8 cellular contexts compared by ENCODE assay signal in genomic region chr15:72197460-72198409, GRCh38. TPM values are rescaled to one million over a fixed set of nuclear protein-coding genes. Genes with fewer than 3 reads are reported as not detected.
DNase-seq lines count a peak whose midpoint lies in the region; ATAC-seq, FAIRE-seq and TF ChIP-seq lines count a peak whose summit lies in the region.

TSS of gene GRAMD2A (minus strand) at chr15:72197787.

- no peak within 1 kb of the TSS for H3K27ac ChIP-seq in colonic mucosa

- H3K9ac ChIP-seq in colonic mucosa (ENCODE audit: low read depth in 2 of 2, low read length in 2 of 2), result no peak within 1 kb of the TSS

- peak within 1 kb of the TSS; percentile 67 for H3K4me3 Mint-ChIP-seq in stimulated activated effector memory CD8-positive, alpha-beta T cell treated with anti-CD3 and anti-CD28 coated beads, Interleukin-12 subunit alpha, Interleukin-12 subunit beta, amount 100 ng/mL, for 72 hours

- WGBS in lower leg skin, 2 donors, result 5 to 25% methylated on average over 25 to 60 of the region's 85 CpGs

- H3K4me1 Mint-ChIP-seq in stimulated activated effector memory CD8-positive, alpha-beta T cell treated with anti-CD3 and anti-CD28 coated beads, Interleukin-12 subunit alpha, Interleukin-12 subunit beta, amount 100 ng/mL, for 72 hours, result peaks cover 28% of the 10 kb centered on the region

- H3K4me3 ChIP-seq in colonic mucosa (peak within 1 kb of the TSS; percentile 35), lower leg skin (ENCODE audit: low read depth, poor library complexity, severe bottlenecking) (peak within 1 kb of the TSS; percentile 29)

- intact Hi-C loops in colonic mucosa (cut with DNase I), result loop anchor here (5.0 kb wide), 2 partner anchors 75 to 90 kb away; partner anchors contain the start of gene PARP6
- intact Hi-C loops in lower leg skin (cut with DNase I; ENCODE audit: low total_unique reads), result no loop called here

- peak within 1 kb of the TSS; percentile 95 for H3K27ac Mint-ChIP-seq in stimulated activated effector memory CD8-positive, alpha-beta T cell treated with anti-CD3 and anti-CD28 coated beads, Interleukin-12 subunit alpha, Interleukin-12 subunit beta, amount 100 ng/mL, for 72 hours

- DNase-seq in ACHN (peak; percentile 61), GM19239 (ENCODE audit: insufficient read length, low spot score) (peak; percentile 75), RPMI7951 (ENCODE audit: low read depth) (peak; percentile 57), colonic mucosa (peak; percentile 47), lower leg skin (ENCODE audit: low spot score in 2 of 2) (peak in 1 of 2 donors; percentile 84), GOT3 (lab: John Stamatoyannopoulos, UW) (no peak)
- DNase-seq in stimulated activated effector memory CD8-positive, alpha-beta T cell treated with anti-CD3 and anti-CD28 coated beads, Interleukin-12 subunit alpha, Interleukin-12 subunit beta, amount 100 ng/mL, for 72 hours (ENCODE audit: low spot score in 2 of 2), result peak in 1 of 2 donors; percentile 32

- in situ Hi-C loops in ACHN (cut with HindIII; ENCODE audit: low pct_ligation_motif_present, low pct_unique_long_range_greater_than_20kb, low sequenced_read_pairs), result no loop called here

- peaks cover 33% of the 10 kb centered on the region for H3K36me3 ChIP-seq in colonic mucosa

- no peak for TF ChIP-seq CTCF in colonic mucosa (IDR thresholded peaks at IDR 0.05)
- no peak for TF ChIP-seq CTCF in lower leg skin (IDR thresholded peaks at IDR 0.05)

- H3K36me3 Mint-ChIP-seq in stimulated activated effector memory CD8-positive, alpha-beta T cell treated with anti-CD3 and anti-CD28 coated beads, Interleukin-12 subunit alpha, Interleukin-12 subunit beta, amount 100 ng/mL, for 72 hours, result peaks cover 70% of the 10 kb centered on the region

- H3K4me1 ChIP-seq in colonic mucosa, result no peaks in the 10 kb centered on the region

- ATAC-seq in stimulated activated effector memory CD8-positive, alpha-beta T cell treated with anti-CD3 and anti-CD28 coated beads, Interleukin-12 subunit alpha, Interleukin-12 subunit beta, amount 100 ng/mL, for 72 hours, result peak; percentile 56
- ATAC-seq in HG03342 (IDR thresholded peaks at IDR 0.05; ENCODE audit: unreplicated experiment), result no peak

- H3K9me3 ChIP-seq in colonic mucosa, result no peaks in the 10 kb centered on the region

- peaks cover 4% of the 10 kb centered on the region for H3K27me3 ChIP-seq in colonic mucosa

- no peak for TF ChIP-seq POLR2A in lower leg skin (IDR thresholded peaks at IDR 0.05)

- no peak for FAIRE-seq in GM19239 (lab: Jason Lieb, UNC)

- no peaks in the 10 kb centered on the region for H3K9me3 Mint-ChIP-seq in stimulated activated effector memory CD8-positive, alpha-beta T cell treated with anti-CD3 and anti-CD28 coated beads, Interleukin-12 subunit alpha, Interleukin-12 subunit beta, amount 100 ng/mL, for 72 hours

RNA-seq across cellular contexts. Expression of gene GRAMD2A, which starts in this region (rescaled TPM):
- not detected in 2 replicates for total RNA-seq in RPMI7951 (2014; rRNA removed; shearing (Covaris generic))
- total RNA-seq in colonic mucosa, result 1 to 10 TPM; 2.3 to 3.3 TPM
- 1 to 10 TPM; 4.6 to 5.9 (median 5.1) TPM for total RNA-seq in lower leg skin

Comparison
In these comparisons a context has a peak if more than half of its experiments do, and no peak if none do; other contexts are left out.
1. Peak in DNase-seq in RPMI7951; RNA of the gene not detected or under 1 TPM.